In the genomic region with DNA sequence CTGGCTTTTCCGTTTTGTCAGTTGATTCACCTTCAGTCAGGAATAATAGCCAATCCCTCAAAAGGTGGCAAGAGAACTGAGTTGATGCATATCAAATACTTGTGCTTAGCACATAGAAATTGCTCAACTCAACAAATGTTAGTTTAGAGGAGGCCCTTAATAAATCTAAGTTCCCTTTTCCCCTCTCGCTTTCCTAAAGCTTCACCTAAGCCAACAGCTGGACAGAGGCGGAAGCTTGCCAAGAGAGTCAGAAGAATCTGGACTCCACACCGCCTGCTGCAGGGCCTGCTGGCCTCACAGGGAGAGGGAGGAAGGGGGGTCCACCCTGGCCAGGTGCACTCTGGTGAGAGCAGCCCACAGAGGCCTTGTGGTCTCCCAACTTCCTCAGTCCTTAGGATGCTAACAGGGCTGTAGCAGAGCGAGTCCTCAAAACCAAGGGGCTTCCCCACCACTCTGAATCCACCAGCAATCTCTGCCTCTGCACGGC, we compare ENCODE assay signal across 8 cellular contexts.
DNase-seq lines count a peak whose midpoint lies in the region; ATAC-seq and TF ChIP-seq lines count a peak whose summit lies in the region.

No MANE protein-coding gene starts in this region.

- H3K9me3 ChIP-seq in colonic mucosa: no peaks in the 10 kb centered on the region

- H3K27ac ChIP-seq in colonic mucosa (peak overlapping the region; percentile 17), rectal smooth muscle tissue (ENCODE audit: low read depth, low read length) (peak overlapping the region; percentile 46)

- ATAC-seq in GM21723 (IDR thresholded peaks at IDR 0.05; ENCODE audit: unreplicated experiment): peak; percentile 69

- intact Hi-C loops in colonic mucosa (cut with DNase I): no loop called here

- DNase-seq in GDM1 (lab: John Stamatoyannopoulos, UW) (peak; percentile 60), NOMO-1 (lab: John Stamatoyannopoulos, UW; ENCODE audit: unreplicated experiment in 2 of 2) (peak; percentile 76 to 83), colonic mucosa (peak; percentile 46), occipital lobe (lab: John Stamatoyannopoulos, UW) (no peak), kidney glomerular epithelial cell (lab: John Stamatoyannopoulos, UW) (no peak)
- no peak for DNase-seq in effector CD4-positive, alpha-beta T cell

- H3K4me3 ChIP-seq in colonic mucosa: no peak overlapping the region
- H3K4me3 ChIP-seq in rectal smooth muscle tissue (ENCODE audit: low read length): no peak overlapping the region

- peaks cover 10% of the 10 kb centered on the region for H3K4me1 ChIP-seq in colonic mucosa
- peaks cover 67% of the 10 kb centered on the region for H3K4me1 ChIP-seq in rectal smooth muscle tissue (ENCODE audit: control insufficient read depth, insufficient read depth, low read length)

- H3K9ac ChIP-seq in colonic mucosa (ENCODE audit: low read depth in 2 of 2, low read length in 2 of 2) (peak overlapping the region in 1 of 2 donors; percentile 53), rectal smooth muscle tissue (ENCODE audit: low read length) (no peak overlapping the region)

- TF ChIP-seq CTCF in colonic mucosa (IDR thresholded peaks at IDR 0.05): no peak

- H3K27me3 ChIP-seq in colonic mucosa (no peaks in the 10 kb centered on the region), rectal smooth muscle tissue (ENCODE audit: control insufficient read depth, insufficient read depth, low read length) (no peaks in the 10 kb centered on the region)

- no peaks in the 10 kb centered on the region for H3K36me3 ChIP-seq in colonic mucosa
- H3K36me3 ChIP-seq in rectal smooth muscle tissue (ENCODE audit: control insufficient read depth, insufficient read depth, low read length): no peaks in the 10 kb centered on the region

Comparison
In these comparisons a context has a peak if more than half of its experiments do, and no peak if none do; other contexts are left out.
1. DNase-seq: peak in GDM1 (single experiment), NOMO-1 (2 of 2) and colonic mucosa (single experiment); none in occipital lobe (single experiment), kidney glomerular epithelial cell (single experiment) and effector CD4-positive, alpha-beta T cell (single experiment).